25 cellular contexts compared by ENCODE assay signal in the genomic region with DNA sequence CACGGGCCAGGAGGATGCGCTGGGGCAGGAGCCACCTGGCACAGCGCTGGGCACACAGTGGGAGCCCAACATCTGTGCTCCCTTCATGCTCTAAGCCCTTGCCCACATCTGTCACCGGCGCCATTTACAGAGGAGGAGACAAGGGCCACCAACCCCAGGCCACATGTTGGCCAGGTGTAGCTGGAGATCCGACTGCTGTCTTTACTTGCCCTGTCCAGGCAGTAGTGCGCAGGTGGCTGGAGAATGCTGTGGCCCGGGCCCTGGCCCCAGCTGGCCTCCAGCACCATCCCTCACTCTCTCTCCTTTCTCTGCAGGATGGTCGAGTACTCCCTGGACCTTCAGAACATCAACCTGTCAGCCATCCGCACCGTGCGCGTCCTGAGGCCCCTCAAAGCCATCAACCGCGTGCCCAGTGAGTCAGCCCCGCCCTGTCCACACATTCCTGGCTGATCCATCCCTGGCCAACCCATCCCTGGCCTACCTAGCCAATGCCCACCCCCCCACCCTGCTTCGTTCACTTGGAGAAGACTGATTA. TPM values are rescaled to one million over a fixed set of nuclear protein-coding genes. Genes with fewer than 3 reads are reported as not detected.
"Had no signal": no experiment of that assay in that cellular context is flagged by ENCODE, and none has a peak within 500 bp of the region (broad histone marks: within the 10 kb centered on the region; RNA-seq: fewer than 3 reads in every experiment).

No MANE protein-coding gene starts in this region.

- ATAC-seq: T-cell had no signal

- FAIRE-seq: RCC 7860 had no signal

- H3K4me3 ChIP-seq: MG63 had no signal

- H3K36me3 Mint-ChIP-seq: T-cell had no signal

- H3K27ac ChIP-seq: HL-60 had no signal

- DNase-seq: IMR-90, Karpas-422, KG1, MG63, NCI-H1092, NCI-H1105 treated with DMSO at 0.1 percent for 48 hours, NCI-H1417 treated with DMSO at 0.1 percent for 48 hours, NCI-H146, NCI-H1694 treated with DMSO at 0.1 percent for 48 hours, NCI-H1930, NCI-H2081, NCI-H2107, NCI-H2227 treated with DMSO at 0.1 percent for 48 hours, NCI-H510A, NCI-H524 treated with DMSO at 0.1 percent for 48 hours, NCI-H69, NCI-H774, RPMI8226, SHP77, SK-N-SH, SW 1271, T-cell had no signal

- H3K27ac Mint-ChIP-seq: T-cell had no signal

- H3K9ac ChIP-seq: SK-N-SH had no signal

- H3K27me3 ChIP-seq: MG63 had no signal

- H3K36me3 ChIP-seq: MG63 had no signal

- H3K9me3 ChIP-seq: MG63, SK-N-SH had no signal

- H3K9me3 Mint-ChIP-seq: T-cell had no signal

- H3K4me2 ChIP-seq: SK-N-SH had no signal

RNA-seq across cellular contexts. Expression of a gene that starts 48.5 kb away (rescaled TPM):
- total RNA-seq: SK-MEL-5 had no signal
- polyA plus RNA-seq: SK-N-SH had no signal
